ENCODE assay signal across 8 cellular contexts in the genomic region with DNA sequence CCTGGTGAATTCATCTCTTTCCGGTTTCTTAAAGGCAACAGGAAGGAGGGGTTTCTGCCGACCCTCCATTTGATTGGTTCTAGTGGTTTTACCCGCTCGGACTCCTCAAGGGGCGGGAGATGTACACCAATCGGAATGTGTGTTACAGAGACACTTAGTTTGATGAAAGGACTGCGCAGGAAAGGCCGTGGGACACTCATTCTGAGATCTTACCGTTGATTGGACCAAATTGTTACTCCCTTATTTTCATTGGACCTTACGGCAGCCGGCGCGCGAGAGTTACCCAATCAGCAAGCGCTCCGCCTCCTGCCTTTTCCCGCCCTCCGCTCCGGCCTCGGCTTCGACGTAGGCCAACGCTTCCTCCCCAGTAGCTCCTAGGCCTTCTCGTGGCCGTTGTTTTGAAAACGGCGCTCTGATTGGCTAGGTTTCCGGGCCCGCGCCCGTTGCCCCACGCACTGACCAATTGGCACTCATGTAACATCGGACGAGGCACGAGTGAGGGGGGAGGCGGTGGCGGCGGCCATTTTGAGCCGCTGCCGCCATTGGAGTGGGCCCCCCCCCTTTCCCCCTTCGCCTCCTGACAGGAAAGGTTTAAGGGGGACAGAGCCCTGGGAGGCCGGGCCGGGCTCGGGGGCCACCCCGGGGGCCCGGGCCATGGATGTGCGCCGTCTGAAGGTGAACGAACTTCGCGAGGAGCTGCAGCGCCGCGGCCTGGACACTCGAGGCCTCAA. TPM values are rescaled to one million over a fixed set of nuclear protein-coding genes. Genes with fewer than 3 reads are reported as not detected.
A peak's percentile ranks its signal among the peaks of the same experiment; 100 is the strongest.
DNase-seq lines count a peak whose midpoint lies in the region; ATAC-seq and TF ChIP-seq lines count a peak whose summit lies in the region.

A gene (plus strand): TSS at position 523 of the 731 bp plus-strand sequence. CDS start 132 bp downstream, at position 655.

- peaks cover 5% of the 10 kb centered on the region for H3K36me3 Mint-ChIP-seq in progenitor cell of endocrine pancreas (ENCODE audit: insufficient read depth)

- H3K4me3 Mint-ChIP-seq in progenitor cell of endocrine pancreas (ENCODE audit: low read depth) = peak within 1 kb of the TSS; percentile 94

- peaks cover 25% of the 10 kb centered on the region for H3K4me1 Mint-ChIP-seq in progenitor cell of endocrine pancreas (ENCODE audit: low read depth)

- H3K4me1 ChIP-seq in left ventricle myocardium inferior = peaks cover 56% of the 10 kb centered on the region

- H3K4me3 ChIP-seq in left ventricle myocardium inferior = peak within 1 kb of the TSS; percentile 99

- no peaks in the 10 kb centered on the region for H3K27me3 Mint-ChIP-seq in progenitor cell of endocrine pancreas

- intact Hi-C loops in left ventricle myocardium inferior (cut with micrococcal nuclease) = loop anchor here (5.0 kb wide), 1 partner anchor 62 kb away; no protein-coding TSS in a partner anchor

- peak within 1 kb of the TSS; percentile 100 for H3K27ac Mint-ChIP-seq in progenitor cell of endocrine pancreas

- H3K9me3 Mint-ChIP-seq in progenitor cell of endocrine pancreas (ENCODE audit: low read depth) = no peaks in the 10 kb centered on the region

- TF ChIP-seq CTCF in left ventricle myocardium inferior (IDR thresholded peaks at IDR 0.05; ENCODE audit: borderline replicate concordance) (no peak), progenitor cell of endocrine pancreas (IDR thresholded peaks at IDR 0.05; ENCODE audit: unreplicated experiment) (peak; percentile 47)

- DNase-seq in NCI-H187 (lab: John Stamatoyannopoulos, UW) = peak; percentile 100
- DNase-seq in T-helper 2 cell = peak; percentile 94 to 100 (median 98)
- DNase-seq in left ventricle myocardium inferior = peak; percentile 98
- DNase-seq in progenitor cell of endocrine pancreas (ENCODE audit: low spot score, unreplicated experiment) = peak; percentile 98
- peak; percentile 99 for DNase-seq in ureter (ENCODE audit: low spot score)

- H3K36me3 ChIP-seq in left ventricle myocardium inferior = peaks cover 14% of the 10 kb centered on the region

- no peaks in the 10 kb centered on the region for H3K9me3 ChIP-seq in left ventricle myocardium inferior (replicated peaks)

- peak; percentile 58 for ATAC-seq in HG02938 (IDR thresholded peaks at IDR 0.05; ENCODE audit: unreplicated experiment)

- TF ChIP-seq POLR2A in GM15510 (IDR thresholded peaks at IDR 0.05; ENCODE audit: borderline replicate concordance, extremely low read depth, insufficient read length) = peak; percentile 19

- peak within 1 kb of the TSS; percentile 98 for H3K27ac ChIP-seq in angular gyrus (ENCODE audit: low read depth, low read length)
- peak within 1 kb of the TSS; percentile 100 for H3K27ac ChIP-seq in left ventricle myocardium inferior (replicated peaks)

- no peaks in the 10 kb centered on the region for H3K27me3 ChIP-seq in left ventricle myocardium inferior (ENCODE audit: low read depth)

RNA-seq across cellular contexts. Expression of the gene that starts here (rescaled TPM):
- total RNA-seq in left ventricle myocardium inferior (103 TPM), progenitor cell of endocrine pancreas (256 and 259 TPM in 2 replicates), ureter (183 TPM)

Comparison
In these comparisons a context has a peak if more than half of its experiments do, and no peak if none do; other contexts are left out.
1. Peak in every context shown above with its lines: DNase-seq, ATAC-seq, H3K4me3 ChIP-seq and H3K27ac ChIP-seq.